In the genomic region with DNA sequence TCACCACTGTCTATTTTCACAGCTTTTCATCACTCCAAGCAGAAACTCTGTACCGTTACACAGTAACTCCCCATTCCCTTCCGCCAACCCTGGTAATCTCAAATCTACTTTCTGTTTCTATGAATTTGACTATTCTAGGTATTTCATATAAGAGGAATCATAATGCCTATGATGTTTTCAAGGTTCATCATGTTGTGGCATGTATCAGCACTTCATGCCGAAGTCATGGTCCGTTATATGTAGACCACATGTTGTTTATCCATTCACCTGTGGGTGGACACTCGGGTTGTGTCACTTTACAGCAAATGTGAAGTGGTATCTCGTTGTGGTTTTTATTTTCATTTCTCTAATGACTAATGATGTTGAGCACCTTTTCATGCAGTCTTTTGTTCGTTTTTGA, we compare ENCODE assay signal across 22 cellular contexts.
"Had no signal": no experiment of that assay in that cellular context is flagged by ENCODE, and none has a peak within 500 bp of the region (broad histone marks: within the 10 kb centered on the region; RNA-seq: fewer than 3 reads in every experiment).

No MANE protein-coding gene starts in this region.

- H3K27ac ChIP-seq: adrenal gland, breast epithelium, esophagus squamous epithelium, heart right ventricle, left ventricle myocardium inferior, sigmoid colon, spleen, tibial artery had no signal

- H3K4me1 Mint-ChIP-seq: stimulated activated naive B cell treated with anti-CD40 and anti-IgM and Interleukin-4, amounts not matched to agents 10 μg/mL and 1 μg/mL and 100 μg/mL, for 72 hours; WTC11 had no signal

- H3K4me3 ChIP-seq: adrenal gland, breast epithelium, esophagus squamous epithelium, heart right ventricle, left ventricle myocardium inferior, sigmoid colon, spleen, tibial artery had no signal

- ATAC-seq: heart right ventricle; stimulated activated naive B cell treated with anti-CD40 and anti-IgM and Interleukin-4, amounts not matched to agents 10 μg/mL and 1 μg/mL and 100 μg/mL, for 72 hours; WTC11 had no signal

- H3K27me3 Mint-ChIP-seq: activated naive CD4-positive, alpha-beta T cell treated with anti-CD3 and anti-CD28 coated beads, Interleukin-2, amount 10 ng/mL, durations not matched to agents 7 days and 5 days; dendritic cell treated with granulocyte-macrophage colony-stimulating factor and Interleukin-4, amounts not matched to agents 40 ng/mL and 50 ng/mL, for 4 days; stimulated activated naive B cell treated with anti-CD40 and anti-IgM and Interleukin-4, amounts not matched to agents 10 μg/mL and 1 μg/mL and 100 μg/mL, for 72 hours had no signal

- H3K27me3 ChIP-seq: adrenal gland, breast epithelium, esophagus squamous epithelium, heart right ventricle, sigmoid colon, spleen, tibial artery had no signal

- H3K27ac Mint-ChIP-seq: activated naive CD4-positive, alpha-beta T cell treated with anti-CD3 and anti-CD28 coated beads, Interleukin-2, amount 10 ng/mL, durations not matched to agents 7 days and 5 days; dendritic cell treated with granulocyte-macrophage colony-stimulating factor and Interleukin-4, amounts not matched to agents 40 ng/mL and 50 ng/mL, for 4 days; stimulated activated naive B cell treated with anti-CD40 and anti-IgM and Interleukin-4, amounts not matched to agents 10 μg/mL and 1 μg/mL and 100 μg/mL, for 72 hours; WTC11 had no signal

- H3K9me3 ChIP-seq: adrenal gland, breast epithelium, esophagus squamous epithelium, heart right ventricle, left ventricle myocardium inferior, sigmoid colon, spleen, tibial artery had no signal

- H3K4me3 Mint-ChIP-seq: activated naive CD4-positive, alpha-beta T cell treated with anti-CD3 and anti-CD28 coated beads, Interleukin-2, amount 10 ng/mL, durations not matched to agents 7 days and 5 days; dendritic cell treated with granulocyte-macrophage colony-stimulating factor and Interleukin-4, amounts not matched to agents 40 ng/mL and 50 ng/mL, for 4 days; stimulated activated naive B cell treated with anti-CD40 and anti-IgM and Interleukin-4, amounts not matched to agents 10 μg/mL and 1 μg/mL and 100 μg/mL, for 72 hours; WTC11 had no signal

- H3K4me1 ChIP-seq: adrenal gland, breast epithelium, esophagus squamous epithelium, heart right ventricle, left ventricle myocardium inferior, sigmoid colon, spleen, tibial artery had no signal

- H3K9me3 Mint-ChIP-seq: activated naive CD4-positive, alpha-beta T cell treated with anti-CD3 and anti-CD28 coated beads, Interleukin-2, amount 10 ng/mL, durations not matched to agents 7 days and 5 days; dendritic cell treated with granulocyte-macrophage colony-stimulating factor and Interleukin-4, amounts not matched to agents 40 ng/mL and 50 ng/mL, for 4 days; stimulated activated naive B cell treated with anti-CD40 and anti-IgM and Interleukin-4, amounts not matched to agents 10 μg/mL and 1 μg/mL and 100 μg/mL, for 72 hours; WTC11 had no signal

- DNase-seq: activated CD4-positive, alpha-beta T cell treated with anti-CD3 and anti-CD28 coated beads, Interleukin-2, amount 50 U/mL, for 48 hours; activated naive CD4-positive, alpha-beta T cell treated with anti-CD3 and anti-CD28 coated beads, Interleukin-2, amount 10 ng/mL, durations not matched to agents 7 days and 5 days; adrenal gland; effector CD8-positive, alpha-beta T cell; esophagus squamous epithelium; heart right ventricle; kidney glomerular epithelial cell; left ventricle myocardium inferior; mammary epithelial cell; occipital lobe; posterior cingulate gyrus; sigmoid colon; spleen; stimulated activated CD4-positive, alpha-beta T cell treated with anti-CD3 and anti-CD28 coated beads, Interleukin-4, amount 100 ng/mL, for 4 hours; stimulated activated naive B cell treated with anti-CD40 and anti-IgM and Interleukin-4, amounts not matched to agents 10 μg/mL and 1 μg/mL and 100 μg/mL, for 72 hours; SW 1271; tibial artery had no signal

- FAIRE-seq: astrocyte, TTC549 had no signal
